ENCODE assay signal across 8 cellular contexts in the genomic region with DNA sequence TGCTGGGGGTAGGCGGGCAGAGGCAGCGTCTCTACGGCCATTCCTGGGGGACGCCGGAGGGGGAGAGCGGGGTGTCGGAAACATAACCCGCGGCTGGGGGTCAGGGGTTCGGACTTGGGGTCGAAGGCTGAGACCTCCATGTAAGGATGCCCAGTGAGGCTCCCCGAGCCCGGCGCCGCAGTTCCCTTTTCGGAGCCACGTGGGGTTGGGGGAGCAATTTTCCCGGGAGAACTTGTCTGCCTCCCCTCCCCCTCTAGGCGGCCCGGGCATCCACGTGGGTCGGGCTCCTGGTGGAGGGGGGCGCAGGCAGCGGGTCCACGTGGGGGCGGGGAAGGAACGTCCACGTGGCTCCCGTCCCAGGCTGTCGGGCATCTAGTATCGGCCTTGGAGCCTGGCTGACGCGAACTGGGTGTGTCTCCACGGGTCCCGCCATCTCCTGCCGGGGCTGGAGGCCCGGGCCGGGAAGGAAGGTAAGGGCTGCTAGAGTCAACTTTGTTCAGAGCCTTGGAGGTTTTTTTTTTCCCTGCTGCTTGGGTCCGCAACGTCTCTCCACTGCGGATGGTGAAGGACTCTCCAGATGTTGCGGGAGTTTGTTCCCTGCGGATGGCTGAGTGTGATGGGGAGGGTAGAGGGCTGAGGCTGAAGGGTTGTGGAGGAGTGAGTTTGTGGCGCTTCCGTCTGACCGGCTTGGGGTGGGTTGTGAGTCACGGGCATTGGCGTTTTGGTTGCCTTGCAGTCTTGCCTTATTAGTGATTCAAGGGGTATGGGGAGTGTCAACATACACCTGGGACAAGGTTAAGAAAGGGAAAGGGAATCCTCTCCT. TPM values are rescaled to one million over a fixed set of nuclear protein-coding genes. Genes with fewer than 3 reads are reported as not detected.
DNase-seq lines count a peak whose midpoint lies in the region; ATAC-seq and TF ChIP-seq lines count a peak whose summit lies in the region.

No MANE protein-coding gene starts in this region.

- no peaks in the 10 kb centered on the region for H3K27me3 Mint-ChIP-seq in mesothelial cell of epicardium (ENCODE audit: low read depth)

- H3K36me3 Mint-ChIP-seq in mesothelial cell of epicardium: no peaks in the 10 kb centered on the region

- ATAC-seq in GM21360 (IDR thresholded peaks at IDR 0.05; ENCODE audit: unreplicated experiment) (peak; percentile 12), HG03571 (IDR thresholded peaks at IDR 0.05; ENCODE audit: unreplicated experiment) (no peak)

- H3K27ac Mint-ChIP-seq in mesothelial cell of epicardium: peak overlapping the region; percentile 99

- H3K4me1 Mint-ChIP-seq in mesothelial cell of epicardium: peaks cover 27% of the 10 kb centered on the region

- no peaks in the 10 kb centered on the region for H3K9me3 Mint-ChIP-seq in mesothelial cell of epicardium

- peak overlapping the region; percentile 97 for H3K4me3 Mint-ChIP-seq in mesothelial cell of epicardium

- H3K4me3 ChIP-seq in epithelial cell of esophagus (ENCODE audit: low read length): peak overlapping the region; percentile 96

- no peak for TF ChIP-seq CTCF in epithelial cell of esophagus (IDR thresholded peaks at IDR 0.05; ENCODE audit: insufficient read depth, low read depth, low read length, missing control alignments)
- TF ChIP-seq CTCF in mesothelial cell of epicardium (IDR thresholded peaks at IDR 0.05; ENCODE audit: unreplicated experiment): no peak

- DNase-seq in AML-193 (lab: John Stamatoyannopoulos, UW) (peak; percentile 39 to 41), NCI-H2227 (lab: John Stamatoyannopoulos, UW; ENCODE audit: unreplicated experiment) (peak; percentile 82), epithelial cell of esophagus (ENCODE audit: low read depth) (peak; percentile 93), mesothelial cell of epicardium (ENCODE audit: low spot score in 2 of 2, unreplicated experiment in 2 of 2) (peak; percentile 66 to 78)
- DNase-seq in activated CD8-positive, alpha-beta memory T cell treated with anti-CD3 and anti-CD28 coated beads for 4 hours (ENCODE audit: low read depth in 2 of 2): peak; percentile 40 to 58
- peak; percentile 58 to 69 for DNase-seq in stimulated activated CD8-positive, alpha-beta memory T cell treated with anti-CD3 and anti-CD28 coated beads, Interleukin-2, amount 100 ng/mL, for 48 hours (ENCODE audit: low read depth in 2 of 2)

RNA-seq across cellular contexts. Expression of gene PPRC1, which starts 0.7 kb away (rescaled TPM):
- 62.6 to 65.0 TPM (median 64.9 TPM) in 3 replicates for total RNA-seq in mesothelial cell of epicardium

RNA-seq across cellular contexts. Expression of gene LDB1, which starts 13.4 kb away (rescaled TPM):
- 178 to 185 TPM (median 183 TPM) in 3 replicates for total RNA-seq in mesothelial cell of epicardium

RNA-seq across cellular contexts. Expression of gene NOLC1, which starts 18.6 kb away (rescaled TPM):
- 65.5 to 75.2 TPM (median 69.9 TPM) in 3 replicates for total RNA-seq in mesothelial cell of epicardium

Comparison
In these comparisons a context has a peak if more than half of its experiments do, and no peak if none do; other contexts are left out.
1. DNase-seq: peak in every context shown above with its lines; median percentile 93 in epithelial cell of esophagus; 82 in NCI-H2227; 72 in mesothelial cell of epicardium; 64 in stimulated activated CD8-positive, alpha-beta memory T cell treated with anti-CD3 and anti-CD28 coated beads, Interleukin-2, amount 100 ng/mL, for 48 hours; 49 in activated CD8-positive, alpha-beta memory T cell treated with anti-CD3 and anti-CD28 coated beads for 4 hours; 40 in AML-193.